26 cellular contexts compared by ENCODE assay signal in genomic region chr14:100413699-100414098, GRCh38.
"Had no signal": no experiment of that assay in that cellular context is flagged by ENCODE, and none has a peak within 500 bp of the region (broad histone marks: within the 10 kb centered on the region; RNA-seq: fewer than 3 reads in every experiment).

No MANE protein-coding gene starts in this region.

- ATAC-seq: esophagus mucosa, gastrocnemius medialis, heart right ventricle, left cardiac atrium, left lung, left ventricle myocardium superior, lower lobe of right lung had no signal

- H3K27ac ChIP-seq: coronary artery, dorsolateral prefrontal cortex, epithelial cell of prostate, esophagus squamous epithelium, gastrocnemius medialis, heart right ventricle, left lung, lower lobe of right lung had no signal

- H3K4me1 ChIP-seq: gastrocnemius medialis had no signal

- H3K4me3 ChIP-seq: coronary artery, dorsolateral prefrontal cortex, esophagus squamous epithelium, gastrocnemius medialis, heart right ventricle, left lung, lower lobe of right lung had no signal

- H3K9me3 ChIP-seq: esophagus squamous epithelium, gastrocnemius medialis, heart right ventricle, left lung, lower lobe of right lung had no signal

- H3K27me3 ChIP-seq: dorsolateral prefrontal cortex, esophagus squamous epithelium, gastrocnemius medialis, heart right ventricle, left lung had no signal

- H3K36me3 ChIP-seq: esophagus squamous epithelium, gastrocnemius medialis, heart right ventricle, left lung, lower lobe of right lung had no signal

- FAIRE-seq: colon, endothelial cell of umbilical vein, islet of Langerhans, keratinocyte had no signal

- DNase-seq: dermis blood vessel endothelial cell; dorsolateral prefrontal cortex; effector CD4-positive, alpha-beta T cell; effector memory CD4-positive, alpha-beta T cell; erythroblast; esophagus squamous epithelium; foreskin fibroblast; foreskin melanocyte; gastrocnemius medialis; glutamatergic neuron; head of caudate nucleus; heart right ventricle; hippocampal formation; left cardiac atrium; left lung; left ventricle myocardium superior; lower lobe of right lung; mesenchymal stem cell; midbrain had no signal
